13 cellular contexts compared by ENCODE assay signal in genomic region chr3:70072180-70072579, GRCh38.
DNase-seq lines count a peak whose midpoint lies in the region; ATAC-seq and TF ChIP-seq lines count a peak whose summit lies in the region.
"Had no signal": no experiment of that assay in that cellular context is flagged by ENCODE, and none has a peak within 500 bp of the region (broad histone marks: within the 10 kb centered on the region; RNA-seq: fewer than 3 reads in every experiment).

No MANE protein-coding gene starts in this region.

- no peak for TF ChIP-seq EP300 in tibial nerve (IDR thresholded peaks at IDR 0.05)

- no peaks in the 10 kb centered on the region for H3K36me3 Mint-ChIP-seq in neural crest cell (ENCODE audit: low read depth)

- no peaks in the 10 kb centered on the region for H3K9me3 Mint-ChIP-seq in neural crest cell
- H3K9me3 Mint-ChIP-seq: CD4-positive, alpha-beta T cell; stimulated activated naive CD8-positive, alpha-beta T cell treated with anti-CD3 and anti-CD28 coated beads, Interleukin-15, Interleukin-2, amounts not matched to agents 100 ng/mL and 50 ng/mL, for 24 hours had no signal

- peaks cover 0 to 7% (median 0%) of the 10 kb centered on the region in 4 donors for H3K4me1 ChIP-seq in tibial nerve
- H3K4me1 ChIP-seq: gastrocnemius medialis had no signal

- no peaks in the 10 kb centered on the region for H3K27me3 ChIP-seq in tibial nerve

- peak overlapping the region; percentile 26 for H3K4me3 ChIP-seq in astrocyte of the spinal cord (ENCODE audit: low read depth, low read length)
- H3K4me3 ChIP-seq in tibial nerve = peak overlapping the region in 3 of 4 donors; percentile 13 to 36 (median 20)
- H3K4me3 ChIP-seq: GM23248, SK-N-MC had no signal

- peak overlapping the region; percentile 94 for H3K27ac Mint-ChIP-seq in neural crest cell (ENCODE audit: unreplicated experiment)
- H3K27ac Mint-ChIP-seq: CD4-positive, alpha-beta T cell; stimulated activated naive CD8-positive, alpha-beta T cell treated with anti-CD3 and anti-CD28 coated beads, Interleukin-15, Interleukin-2, amounts not matched to agents 100 ng/mL and 50 ng/mL, for 24 hours had no signal

- H3K4me3 Mint-ChIP-seq in neural crest cell = peak overlapping the region; percentile 85
- H3K4me3 Mint-ChIP-seq: CD4-positive, alpha-beta T cell; stimulated activated naive CD8-positive, alpha-beta T cell treated with anti-CD3 and anti-CD28 coated beads, Interleukin-15, Interleukin-2, amounts not matched to agents 100 ng/mL and 50 ng/mL, for 24 hours had no signal

- in situ Hi-C loops in astrocyte of the spinal cord (cut with HindIII; ENCODE audit: low sequenced_read_pairs) = no loop called here

- H3K27ac ChIP-seq in tibial nerve = peak overlapping the region in 2 of 4 donors; percentile 18 to 60
- H3K27ac ChIP-seq: gastrocnemius medialis, GM23248, SK-N-MC had no signal

- TF ChIP-seq CTCF in astrocyte of the spinal cord (IDR thresholded peaks at IDR 0.05; ENCODE audit: low read depth, low read length) = no peak
- TF ChIP-seq CTCF in neural crest cell (conservative IDR thresholded peaks at IDR 0.05) = no peak
- TF ChIP-seq CTCF in tibial nerve (IDR thresholded peaks at IDR 0.05) = no peak

- 7 to 12% methylated on average over 9 of the region's 9 CpGs for WGBS in tibial nerve, 2 donors

- H3K27me3 Mint-ChIP-seq in neural crest cell (ENCODE audit: low read depth) = peaks cover 9% of the 10 kb centered on the region

- peaks cover 18% of the 10 kb centered on the region for H3K4me1 Mint-ChIP-seq in neural crest cell

- DNase-seq in astrocyte of the spinal cord (ENCODE audit: low read depth, low spot score) (no peak), globus pallidus (ENCODE audit: low spot score) (peak; percentile 31), neural crest cell (ENCODE audit: low read depth, low spot score) (no peak), tibial nerve (ENCODE audit: low spot score in 2 of 2) (peak in 1 of 2 donors; percentile 9)
- no peak for DNase-seq in activated CD4-positive, alpha-beta T cell treated with anti-CD3 and anti-CD28 coated beads, Interleukin-2, amount 50 U/mL, for 48 hours
- DNase-seq: activated CD4-positive, CD25-positive, alpha-beta regulatory T cell treated with anti-CD3 and anti-CD28 coated beads, Interleukin-2, amount 50 U/mL, for 72 hours; CD4-positive, alpha-beta T cell; gastrocnemius medialis; GM23248 had no signal

- ATAC-seq in GM21390 (IDR thresholded peaks at IDR 0.05; ENCODE audit: unreplicated experiment) = no peak
- ATAC-seq in GM21825 (IDR thresholded peaks at IDR 0.05; ENCODE audit: unreplicated experiment) = no peak
- ATAC-seq: gastrocnemius medialis had no signal

- TF ChIP-seq POLR2A in tibial nerve (IDR thresholded peaks at IDR 0.05) = no peak

- no peaks in the 10 kb centered on the region for H3K9me3 ChIP-seq in tibial nerve
- H3K9me3 ChIP-seq: gastrocnemius medialis had no signal

- H3K36me3 ChIP-seq in tibial nerve = no peaks in the 10 kb centered on the region
- H3K36me3 ChIP-seq: gastrocnemius medialis had no signal
